In the genomic region with DNA sequence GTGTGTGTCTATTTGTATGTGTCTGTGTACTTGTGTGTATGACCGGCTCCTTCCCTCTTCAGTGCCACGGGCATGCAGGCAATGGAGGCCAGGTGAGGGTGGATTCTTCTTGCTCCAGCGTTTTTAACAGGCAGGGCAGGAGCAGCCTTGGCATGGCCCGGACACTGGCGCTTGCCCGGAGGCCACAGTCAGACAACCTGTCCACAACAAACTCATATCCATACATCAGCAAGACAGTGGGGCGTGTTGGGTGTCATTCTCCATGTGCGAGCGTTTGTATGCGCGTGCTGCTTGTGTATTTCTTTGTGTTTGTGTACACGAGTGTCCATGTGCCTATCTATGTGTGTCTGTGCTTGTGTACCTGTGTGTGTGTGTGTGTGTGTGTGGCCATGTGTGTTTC, we compare ENCODE assay signal across 22 cellular contexts. TPM values are rescaled to one million over a fixed set of nuclear protein-coding genes. Genes with fewer than 3 reads are reported as not detected.
DNase-seq lines count a peak whose midpoint lies in the region; ATAC-seq, FAIRE-seq and TF ChIP-seq lines count a peak whose summit lies in the region.
"Had no signal": no experiment of that assay in that cellular context is flagged by ENCODE, and none has a peak within 500 bp of the region (broad histone marks: within the 10 kb centered on the region; RNA-seq: fewer than 3 reads in every experiment).

No MANE protein-coding gene starts in this region.

- 83 to 87% methylated on average over 12 of the region's 12 CpGs for WGBS in heart right ventricle, 2 donors
- WGBS in psoas muscle, 3 donors = 78 to 86% (median 84%) methylated on average over 12 of the region's 12 CpGs

- no peak overlapping the region for H3K4me3 Mint-ChIP-seq in endothelial cell (ENCODE audit: unreplicated experiment)
- H3K4me3 Mint-ChIP-seq: CD4-positive, alpha-beta T cell had no signal

- peak; percentile 18 for DNase-seq in left ventricle myocardium superior
- no peak for DNase-seq in heart right ventricle
- DNase-seq in endothelial cell (ENCODE audit: low spot score) = no peak
- peak; percentile 9 to 30 for DNase-seq in psoas muscle
- DNase-seq in activated CD4-positive, CD25-positive, alpha-beta regulatory T cell treated with anti-CD3 and anti-CD28 coated beads, Interleukin-2, amount 50 U/mL, for 72 hours = no peak
- no peak for DNase-seq in NCI-H1694 (lab: John Stamatoyannopoulos, UW)
- DNase-seq in HTR-8/SVneo (ENCODE audit: insufficient read length, low spot score) = no peak
- DNase-seq: CD4-positive, alpha-beta T cell; GF-D8; GM23248; KBM-7; NCI-H1105; NCI-H2081 treated with DMSO at 0.1 percent for 48 hours; NCI-H446 treated with DMSO at 0.1 percent for 48 hours; OCI-M1; SJCRH30 had no signal

- no peaks in the 10 kb centered on the region for H3K36me3 Mint-ChIP-seq in endothelial cell (ENCODE audit: low read depth, unreplicated experiment)

- H3K27ac Mint-ChIP-seq in endothelial cell (ENCODE audit: unreplicated experiment) = peak overlapping the region; percentile 67
- H3K27ac Mint-ChIP-seq: CD4-positive, alpha-beta T cell had no signal

- H3K4me3 ChIP-seq in heart right ventricle = no peak overlapping the region
- no peak overlapping the region for H3K4me3 ChIP-seq in psoas muscle
- H3K4me3 ChIP-seq: A549, GM23248, SJCRH30 had no signal

- no peaks in the 10 kb centered on the region for H3K27me3 ChIP-seq in heart right ventricle
- no peaks in the 10 kb centered on the region for H3K27me3 ChIP-seq in psoas muscle (ENCODE audit: insufficient read depth in 3 of 3, low read length in 2 of 3)

- peaks cover 5% of the 10 kb centered on the region for H3K4me1 Mint-ChIP-seq in endothelial cell (ENCODE audit: unreplicated experiment)

- intact Hi-C loops in left ventricle myocardium superior (cut with micrococcal nuclease) (no loop called here), heart right ventricle (cut with DNase I) (loop anchor here in 9 of 10 donors (5.0 kb wide), 3 partner anchors 40 to 200 kb away; no protein-coding TSS in a partner anchor), psoas muscle (cut with DNase I) (loop anchor here in 1 of 2 donors (5.0 kb wide), 1 partner anchor 205 kb away; a partner anchor contains a TSS)

- H3K9me3 Mint-ChIP-seq in endothelial cell (ENCODE audit: unreplicated experiment) = no peaks in the 10 kb centered on the region
- H3K9me3 Mint-ChIP-seq: CD4-positive, alpha-beta T cell had no signal

- peaks cover 7% of the 10 kb centered on the region for H3K27me3 Mint-ChIP-seq in endothelial cell (ENCODE audit: unreplicated experiment)
- H3K27me3 Mint-ChIP-seq: CD4-positive, alpha-beta T cell had no signal

- H3K36me3 ChIP-seq in heart right ventricle (no peaks in the 10 kb centered on the region), psoas muscle (ENCODE audit: insufficient read depth in 1 of 2, low read depth in 1 of 2) (no peaks in the 10 kb centered on the region)

- no peak for TF ChIP-seq CTCF in heart right ventricle (IDR thresholded peaks at IDR 0.05)
- TF ChIP-seq CTCF in endothelial cell (IDR thresholded peaks at IDR 0.05; ENCODE audit: unreplicated experiment) = no peak
- no peak for TF ChIP-seq CTCF in psoas muscle (IDR thresholded peaks at IDR 0.05)

- ATAC-seq in left ventricle myocardium superior = no peak
- no peak for ATAC-seq in heart right ventricle
- ATAC-seq in psoas muscle = no peak
- ATAC-seq: A549, HCT116 had no signal

- H3K27ac ChIP-seq in heart right ventricle = no peak overlapping the region
- H3K27ac ChIP-seq in psoas muscle = no peak overlapping the region
- H3K27ac ChIP-seq: A549, GM23248, SJCRH30 had no signal

- FAIRE-seq in HTR-8/SVneo (lab: Jason Lieb, UNC) = no peak
- FAIRE-seq: A549, GM19239 had no signal

- H3K4me1 ChIP-seq in heart right ventricle = peaks cover 9 to 25% (median 19%) of the 10 kb centered on the region in 9 donors
- H3K4me1 ChIP-seq in psoas muscle = peaks cover 15% of the 10 kb centered on the region
- H3K4me1 ChIP-seq: Caco-2 had no signal

- no peaks in the 10 kb centered on the region for H3K9me3 ChIP-seq in heart right ventricle
- H3K9me3 ChIP-seq in psoas muscle = no peaks in the 10 kb centered on the region
- H3K9me3 ChIP-seq: A549, Caco-2, SJCRH30 had no signal

RNA-seq across cellular contexts. Expression of a gene that starts 29.8 kb away (rescaled TPM):
- total RNA-seq in left ventricle myocardium superior (13.0 TPM), heart right ventricle (10 to 100 TPM in 2 of 10 donors, 1 to 10 TPM in 8; 1.5 to 18.5 (median 3.0) TPM), endothelial cell (ENCODE audit: unreplicated experiment) (6.2 TPM), psoas muscle (1 to 10 TPM; 1.1 to 5.9 (median 4.1) TPM)
- polyA plus RNA-seq in heart right ventricle (10 to 100 TPM; 12.8 to 89.8 TPM), psoas muscle (1 to 10 TPM; 4.0 to 5.2 (median 4.2) TPM)
- total RNA-seq: CD4-positive, alpha-beta T cell; Daoy; RPMI7951 had no signal

RNA-seq across cellular contexts. Expression of a gene that starts 44.0 kb away (rescaled TPM):
- 9,164 TPM for total RNA-seq in left ventricle myocardium superior
- total RNA-seq in heart right ventricle = 1,000 to 10,000 TPM; 5,377 to 9,904 (median 7,431) TPM
- polyA plus RNA-seq in heart right ventricle = 1,000 to 10,000 TPM; 7,541 to 8,578 TPM
- not detected for total RNA-seq in endothelial cell (ENCODE audit: unreplicated experiment)
- total RNA-seq in psoas muscle = 1,000 to 10,000 TPM in 2 of 4 donors, 100 to 1,000 TPM in 2; 395 to 2,071 (median 1,091) TPM
- 1,000 to 10,000 TPM in 2 of 3 donors, 100 to 1,000 TPM in 1; 555 to 3,091 (median 2,834) TPM for polyA plus RNA-seq in psoas muscle
- total RNA-seq: CD4-positive, alpha-beta T cell; Daoy; GM23248; RPMI7951; SJCRH30 had no signal
- polyA plus RNA-seq: GM23248 had no signal

Comparison
In these comparisons a context has a peak if more than half of its experiments do, and no peak if none do; other contexts are left out.
1. DNase-seq: peak in left ventricle myocardium superior (single experiment) and psoas muscle (2 of 2); none in heart right ventricle (0 of 2), endothelial cell (single experiment), activated CD4-positive, CD25-positive, alpha-beta regulatory T cell treated with anti-CD3 and anti-CD28 coated beads, Interleukin-2, amount 50 U/mL, for 72 hours (single experiment), NCI-H1694 (single experiment) and HTR-8/SVneo (single experiment).
2. RNA of a gene that starts 44.0 kb away (total RNA-seq): 9,164 TPM in left ventricle myocardium superior (single experiment), 5,377 to 9,904 TPM in heart right ventricle and 395 to 2,071 TPM in psoas muscle; not detected in endothelial cell (single experiment); every median in the first group is over 100 times any median in the second.